In the genomic region with DNA sequence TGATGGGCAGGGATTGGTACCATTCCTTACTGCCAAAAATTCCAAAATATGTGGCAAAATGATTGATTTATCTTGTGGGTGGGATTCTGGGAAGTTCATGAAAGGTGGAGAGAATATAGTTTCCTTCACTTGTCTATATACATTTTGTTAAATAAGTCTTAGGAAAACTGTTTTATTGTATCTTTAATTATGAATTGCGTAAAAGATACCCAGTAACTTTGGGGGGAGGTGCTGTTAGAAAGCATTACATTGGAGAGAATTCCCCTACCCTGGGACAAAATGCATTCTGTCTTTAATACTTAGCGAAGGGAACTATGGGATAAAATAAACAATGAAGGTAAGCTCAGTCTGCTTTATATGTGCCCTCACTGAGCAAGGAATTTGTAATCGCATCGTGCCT, we compare ENCODE assay signal across 9 cellular contexts. TPM values are rescaled to one million over a fixed set of nuclear protein-coding genes. Genes with fewer than 3 reads are reported as not detected.
DNase-seq lines count a peak whose midpoint lies in the region; ATAC-seq, FAIRE-seq and TF ChIP-seq lines count a peak whose summit lies in the region.
"Had no signal": no experiment of that assay in that cellular context is flagged by ENCODE, and none has a peak within 500 bp of the region (broad histone marks: within the 10 kb centered on the region; RNA-seq: fewer than 3 reads in every experiment).

No MANE protein-coding gene starts in this region.

- POLR2A ChIA-PET in K562 (lab: Yijun Ruan, JAX) = interaction anchor here (1.1 to 2.1 kb wide), 4 partner anchors 14 to 34 kb away, joined by 3 to 7 read pairs (median 5); no protein-coding TSS in a partner anchor

- H3K56ac ChIP-seq in mesendoderm (ENCODE audit: low read length) = peak overlapping the region; percentile 59

- no TSS peak for BruUV-seq in K562 (replicated peaks; lab: Mats Ljungman, UMichigan)

- H2BK120ac ChIP-seq in mesendoderm (ENCODE audit: low read depth, low read length) = no peak overlapping the region

- H3K9me3 ChIP-seq in right cardiac atrium (ENCODE audit: control insufficient read depth, low read length) (no peaks in the 10 kb centered on the region), K562 (replicated peaks; ENCODE audit: control insufficient read depth, insufficient read depth, low read depth, low read length) (no peaks in the 10 kb centered on the region), vagina (no peaks in the 10 kb centered on the region)
- H3K9me3 ChIP-seq: upper lobe of right lung had no signal

- no peak for TF ChIP-seq EP300 in K562 (IDR thresholded peaks at IDR 0.05; ENCODE audit: low read length)

- TF ChIP-seq CTCF in K562 (IDR thresholded peaks at IDR 0.05 in 2 of 3, conservative IDR thresholded peaks at IDR 0.05 in 1 of 3; ENCODE audit: insufficient read depth in 2 of 3, low read depth in 1 of 3, low read length in 3 of 3) = no peak
- TF ChIP-seq CTCF in vagina (IDR thresholded peaks at IDR 0.05) = no peak

- no peaks in the 10 kb centered on the region for H3K79me1 ChIP-seq in mesendoderm (ENCODE audit: low read length)

- H3K4ac ChIP-seq in mesendoderm (ENCODE audit: low read depth, low read length) = no peak overlapping the region

- H2AFZ ChIP-seq in K562 (ENCODE audit: low read depth, low read length) = no peak overlapping the region

- no peak for DNase-seq in right cardiac atrium
- DNase-seq in Right ventricle myocardium inferior (ENCODE audit: missing footprints) = no peak
- DNase-seq in K562 (ENCODE audit: extremely low read depth in 1 of 4, low spot score in 3 of 4) = no peak
- no peak for DNase-seq in mesendoderm
- no peak for DNase-seq in vagina (ENCODE audit: extremely low spot score in 2 of 2)
- no peak for DNase-seq in OCI-M2 (lab: John Stamatoyannopoulos, UW; ENCODE audit: unreplicated experiment)
- DNase-seq: upper lobe of right lung had no signal

- no peak overlapping the region for H3K23ac ChIP-seq in mesendoderm (ENCODE audit: low read length)

- ATAC-seq in right cardiac atrium (no peak), Right ventricle myocardium inferior (no peak), K562 (no peak), HG03354 (IDR thresholded peaks at IDR 0.05; ENCODE audit: poor library complexity, severe bottlenecking, unreplicated experiment) (no peak), GM21737 (IDR thresholded peaks at IDR 0.05; ENCODE audit: unreplicated experiment) (no peak)
- ATAC-seq: upper lobe of right lung had no signal

- H2BK15ac ChIP-seq in mesendoderm (replicated peaks; ENCODE audit: low read depth) = no peak overlapping the region

- no peak overlapping the region for H3K27ac ChIP-seq in right cardiac atrium (ENCODE audit: low read length)
- peak overlapping the region; percentile 63 for H3K27ac ChIP-seq in K562 (ENCODE audit: extremely low read depth, low read depth, low read length)
- peak overlapping the region; percentile 75 for H3K27ac ChIP-seq in mesendoderm (ENCODE audit: low read depth, low read length)
- peak overlapping the region; percentile 25 for H3K27ac ChIP-seq in vagina
- H3K27ac ChIP-seq: upper lobe of right lung had no signal

- no peak overlapping the region for H4K8ac ChIP-seq in mesendoderm (ENCODE audit: low read depth, low read length)

- H4K20me1 ChIP-seq in K562 (replicated peaks; ENCODE audit: control insufficient read depth, insufficient read depth, low read length) = peaks cover 55% of the 10 kb centered on the region

- H3K4me2 ChIP-seq in K562 (ENCODE audit: insufficient read depth, low read length) = peak overlapping the region; percentile 77
- H3K4me2 ChIP-seq in mesendoderm (ENCODE audit: low read length) = peak overlapping the region; percentile 65

- intact Hi-C loops in right cardiac atrium (cut with DNase I) = no loop called here
- intact Hi-C loops in Right ventricle myocardium inferior (cut with DNase I) = no loop called here
- intact Hi-C loops in K562 (cut with micrococcal nuclease) = no loop called here
- intact Hi-C loops in vagina (cut with DNase I) = no loop called here

- H3K36me3 ChIP-seq in K562 (ENCODE audit: control insufficient read depth, insufficient read depth, low read length) (peaks cover 11% of the 10 kb centered on the region; the same call in 1 of the 3 replicates), mesendoderm (ENCODE audit: control insufficient read depth, insufficient read depth, low read length) (no peaks in the 10 kb centered on the region), vagina (no peaks in the 10 kb centered on the region)
- H3K36me3 ChIP-seq: upper lobe of right lung had no signal

- H2AK5ac ChIP-seq in mesendoderm (ENCODE audit: low read length) = no peak overlapping the region

- peaks cover 4% of the 10 kb centered on the region for H3K4me1 ChIP-seq in right cardiac atrium (ENCODE audit: control insufficient read depth, insufficient read depth, low read length)
- H3K4me1 ChIP-seq in K562 (replicated peaks in 1 of 2; ENCODE audit: control insufficient read depth in 2 of 2, insufficient read depth in 2 of 2, low read length in 2 of 2) = peaks cover 3 to 36% of the 10 kb centered on the region in 2 experiments; a peak in 4 of 5 replicates
- H3K4me1 ChIP-seq in mesendoderm (ENCODE audit: control insufficient read depth, low read depth, low read length) = peaks cover 6% of the 10 kb centered on the region
- peaks cover 85% of the 10 kb centered on the region for H3K4me1 ChIP-seq in vagina

- H3K4me3 ChIP-seq in right cardiac atrium (ENCODE audit: low read length) (peak overlapping the region; percentile 29), K562 (peak overlapping the region; percentile 19), mesendoderm (ENCODE audit: low read length) (no peak overlapping the region), vagina (no peak overlapping the region)
- H3K4me3 ChIP-seq: upper lobe of right lung had no signal

- H3K27me3 ChIP-seq in right cardiac atrium (ENCODE audit: control insufficient read depth, insufficient read depth) (no peaks in the 10 kb centered on the region), K562 (ENCODE audit: control insufficient read depth in 2 of 2, insufficient read depth in 2 of 2, low read length in 2 of 2) (no peaks in the 10 kb centered on the region), mesendoderm (ENCODE audit: insufficient read depth, low read length, poor library complexity) (no peaks in the 10 kb centered on the region), vagina (no peaks in the 10 kb centered on the region)
- H3K27me3 ChIP-seq: upper lobe of right lung had no signal

- CTCF ChIA-PET in K562 (lab: Yijun Ruan, JAX; ENCODE audit: low intra/inter-chr PET ratio) = interaction anchor here (0.6 to 0.7 kb wide), 2 partner anchors 21 to 582 kb away, joined by 3 read pairs; no protein-coding TSS in a partner anchor

- TF ChIP-seq POLR2A in K562 (conservative IDR thresholded peaks at IDR 0.05) = no peak
- no peak for TF ChIP-seq POLR2A in vagina (IDR thresholded peaks at IDR 0.05)

- 48% methylated on average over 4 of the region's 4 CpGs for WGBS in right cardiac atrium
- WGBS in K562 (ENCODE audit: insufficient coverage, low coverage, missing lambda C conversion rate) = 8% methylated on average over 4 of the region's 4 CpGs
- no CpG with 5 or more reads among the region's 4 CpGs for WGBS in mesendoderm (ENCODE audit: extremely low coverage, insufficient coverage, low lambda C conversion rate)

- no peak overlapping the region for H2BK5ac ChIP-seq in mesendoderm (ENCODE audit: low read length)

- H3K79me2 ChIP-seq in K562 (ENCODE audit: control insufficient read depth, insufficient read depth, low read length) = peaks cover 94% of the 10 kb centered on the region
- H3K79me2 ChIP-seq in mesendoderm (ENCODE audit: control insufficient read depth, insufficient read depth, low read length) = peaks cover 75% of the 10 kb centered on the region

- H3K9ac ChIP-seq in K562 (ENCODE audit: insufficient read depth in 1 of 2, low read depth in 2 of 2, low read length in 2 of 2) (peak overlapping the region in 1 of 2 experiments; percentile 97; a peak in 2 of 4 replicates), mesendoderm (ENCODE audit: low read length) (peak overlapping the region; percentile 66)

- in situ Hi-C loops in K562 (cut with MboI) = no loop called here

- no peak overlapping the region for H3K18ac ChIP-seq in mesendoderm (ENCODE audit: low read length)

- H4K5ac ChIP-seq in mesendoderm (ENCODE audit: low read length) = no peak overlapping the region

- no peaks in the 10 kb centered on the region for H3K9me1 ChIP-seq in K562 (ENCODE audit: control insufficient read depth, insufficient read depth, low read length)

- no peak for FAIRE-seq in K562 (lab: Jason Lieb, UNC)

- TF ChIP-seq RAD21 in K562 (CRISPR knock-in tag; conservative IDR thresholded peaks at IDR 0.05 in 1 of 2, IDR thresholded peaks at IDR 0.05 in 1 of 2) = no peak

RNA-seq across cellular contexts. Expression of a gene that starts 4.6 kb away (rescaled TPM):
- total RNA-seq in right cardiac atrium = 10 to 100 TPM; 64.4 to 73.6 (median 65.0) TPM
- polyA plus RNA-seq in right cardiac atrium = 29.4 TPM
- total RNA-seq in Right ventricle myocardium inferior = 51.6 TPM
- total RNA-seq in K562 (2011; cell fraction: chromatin; rRNA removed; ENCODE audit: low replicate concordance) = 501 and 1,010 TPM in 2 replicates
- 231 and 322 TPM in 2 replicates for total RNA-seq in K562 (2011; cell fraction: nucleolus; rRNA removed)
- total RNA-seq in K562 (2011; cell fraction: nucleoplasm; rRNA removed) = 405 and 463 TPM in 2 replicates
- total RNA-seq in K562 (2014; rRNA removed) = 60.9 and 61.4 TPM in 2 replicates
- total RNA-seq in K562 (2014; rRNA removed; fragmentation: Illumina TruSeq; extraction: Trizol) = 87.2 and 97.1 TPM in 2 replicates
- total RNA-seq in K562 (2015; rRNA removed; fragmentation: Illumina TruSeq; extraction: Trizol) = 80.3 and 92.2 TPM in 2 replicates
- 118 and 135 TPM in 2 replicates for total RNA-seq in K562 (2021)
- polyA plus RNA-seq in K562 (2011; rRNA removed) = 106 and 130 TPM in 2 replicates
- polyA plus RNA-seq in K562 (2011; cell fraction: cytosol; rRNA removed) = 46.5 and 86.7 TPM in 2 replicates
- 413 and 458 TPM in 2 replicates for polyA plus RNA-seq in K562 (2011; cell fraction: nucleus; rRNA removed)
- 98.7 and 112 TPM in 2 replicates for polyA plus RNA-seq in K562 (2012)
- 108 and 128 TPM in 2 replicates for polyA plus RNA-seq in K562 (2014; fragmentation: Illumina TruSeq; extraction: Trizol)
- 10 to 100 TPM; 20.8 to 38.8 TPM for polyA plus RNA-seq in K562 (2014; fragmentation: Nextera tagmentation; extraction: Ambion mirVana)
- polyA plus RNA-seq in K562 (2014; rRNA removed) = 65.4 and 69.1 TPM in 2 replicates
- polyA minus RNA-seq in K562 (2011; rRNA and poly(A)+ RNA removed) = 199 and 230 TPM in 2 replicates
- polyA minus RNA-seq in K562 (2011; cell fraction: cytosol; rRNA and poly(A)+ RNA removed) = 98.0 and 118 TPM in 2 replicates
- 188 and 330 TPM in 2 replicates for polyA minus RNA-seq in K562 (2011; cell fraction: nucleus; rRNA and poly(A)+ RNA removed)
- 152 TPM for polyA plus RNA-seq in mesendoderm (2013, experiment 1 of 2)
- 139 TPM for polyA plus RNA-seq in mesendoderm (2013, experiment 2 of 2)
- 110 TPM for total RNA-seq in vagina

RNA-seq across cellular contexts. Expression of a gene that starts 39.1 kb away (rescaled TPM):
- total RNA-seq in right cardiac atrium (10 to 100 TPM; 43.9 to 46.6 (median 46.2) TPM), Right ventricle myocardium inferior (48.3 TPM), K562 (2014; rRNA removed) (74.6 and 75.5 TPM in 2 replicates), K562 (2014; rRNA removed; fragmentation: Illumina TruSeq; extraction: Trizol) (125 and 131 TPM in 2 replicates), K562 (2015; rRNA removed; fragmentation: Illumina TruSeq; extraction: Trizol) (111 and 113 TPM in 2 replicates), K562 (2021) (106 and 114 TPM in 2 replicates), vagina (25.5 TPM)
- polyA plus RNA-seq in right cardiac atrium (29.0 TPM), K562 (2011; rRNA removed) (115 and 132 TPM in 2 replicates), K562 (2014; fragmentation: Illumina TruSeq; extraction: Trizol) (102 and 118 TPM in 2 replicates), K562 (2014; fragmentation: Nextera tagmentation; extraction: Ambion mirVana) (10 to 100 TPM; 58.3 to 78.1 TPM), K562 (2014; rRNA removed) (83.9 and 99.5 TPM in 2 replicates)
- 65.1 and 119 TPM in 2 replicates for total RNA-seq in K562 (2011; cell fraction: chromatin; rRNA removed; ENCODE audit: low replicate concordance)
- 39.5 and 43.0 TPM in 2 replicates for total RNA-seq in K562 (2011; cell fraction: nucleolus; rRNA removed)
- total RNA-seq in K562 (2011; cell fraction: nucleoplasm; rRNA removed) = 58.4 and 80.8 TPM in 2 replicates
- 37.6 and 59.9 TPM in 2 replicates for polyA plus RNA-seq in K562 (2011; cell fraction: cytosol; rRNA removed)
- polyA plus RNA-seq in K562 (2011; cell fraction: nucleus; rRNA removed) = 49.9 and 51.8 TPM in 2 replicates
- polyA plus RNA-seq in K562 (2012) = 85.6 and 109 TPM in 2 replicates
- polyA minus RNA-seq in K562 (2011; rRNA and poly(A)+ RNA removed) = 305 and 319 TPM in 2 replicates
- polyA minus RNA-seq in K562 (2011; cell fraction: cytosol; rRNA and poly(A)+ RNA removed) = 40.5 and 64.5 TPM in 2 replicates
- 30.8 and 37.4 TPM in 2 replicates for polyA minus RNA-seq in K562 (2011; cell fraction: nucleus; rRNA and poly(A)+ RNA removed)
- 36.5 TPM for polyA plus RNA-seq in mesendoderm (2013, experiment 1 of 2)
- polyA plus RNA-seq in mesendoderm (2013, experiment 2 of 2) = 37.8 TPM

Comparison
In these comparisons a context has a peak if more than half of its experiments do, and no peak if none do; other contexts are left out.
1. H3K4me3 ChIP-seq: peak in right cardiac atrium (single experiment) and K562 (single experiment); none in mesendoderm (single experiment) and vagina (0 of 2).